Comparison of ENCODE assay signal across 22 cellular contexts in genomic region chr10:109831846-109832245, GRCh38.
DNase-seq lines count a peak whose midpoint lies in the region; TF ChIP-seq lines count a peak whose summit lies in the region.
"Had no signal": no experiment of that assay in that cellular context is flagged by ENCODE, and none has a peak within 500 bp of the region (broad histone marks: within the 10 kb centered on the region; RNA-seq: fewer than 3 reads in every experiment).

No MANE protein-coding gene starts in this region.

- H3K36me3 Mint-ChIP-seq in nephron progenitor cell (ENCODE audit: low read depth) (no peaks in the 10 kb centered on the region), glutamatergic neuron (ENCODE audit: unreplicated experiment) (no peaks in the 10 kb centered on the region)
- H3K36me3 Mint-ChIP-seq: CD14-positive monocyte had no signal

- H3K27me3 ChIP-seq in WERI-Rb-1 (ENCODE audit: insufficient read depth, low read depth, severe bottlenecking): no peaks in the 10 kb centered on the region
- H3K27me3 ChIP-seq: BE2C; BLaER1 treated with 17β-estradiol and CSF1 and Interleukin-3, amounts not matched to agents 10 nM and 100 nM had no signal

- no peaks in the 10 kb centered on the region for H3K9me3 ChIP-seq in WERI-Rb-1 (ENCODE audit: severe bottlenecking)
- H3K9me3 ChIP-seq: A549, BE2C had no signal

- H3K27me3 Mint-ChIP-seq in nephron progenitor cell (ENCODE audit: low read depth, poor library complexity): peaks cover 4% of the 10 kb centered on the region
- H3K27me3 Mint-ChIP-seq in glutamatergic neuron (ENCODE audit: unreplicated experiment): no peaks in the 10 kb centered on the region

- no peak overlapping the region for H3K4me3 ChIP-seq in WERI-Rb-1 (ENCODE audit: low read depth, low read length)
- H3K4me3 ChIP-seq: A549; BLaER1 treated with 17β-estradiol and CSF1 and Interleukin-3, amounts not matched to agents 10 nM and 100 nM; GM12878; GM23248 had no signal

- H3K27ac Mint-ChIP-seq in nephron progenitor cell (peak overlapping the region; percentile 58), glutamatergic neuron (ENCODE audit: unreplicated experiment) (no peak overlapping the region)
- H3K27ac Mint-ChIP-seq: CD14-positive monocyte; CD4-positive, alpha-beta T cell; CD8-positive, alpha-beta memory T cell had no signal

- H3K9me3 Mint-ChIP-seq in nephron progenitor cell (peaks cover 20% of the 10 kb centered on the region), glutamatergic neuron (ENCODE audit: unreplicated experiment) (no peaks in the 10 kb centered on the region)

- no peaks in the 10 kb centered on the region for H3K36me3 ChIP-seq in WERI-Rb-1
- H3K36me3 ChIP-seq: BE2C; BLaER1 treated with 17β-estradiol and CSF1 and Interleukin-3, amounts not matched to agents 10 nM and 100 nM had no signal

- no peak overlapping the region for H3K4me3 Mint-ChIP-seq in nephron progenitor cell
- H3K4me3 Mint-ChIP-seq in glutamatergic neuron (ENCODE audit: unreplicated experiment): no peak overlapping the region
- H3K4me3 Mint-ChIP-seq: CD14-positive monocyte; CD4-positive, alpha-beta T cell; CD8-positive, alpha-beta memory T cell had no signal

- DNase-seq in DMS53 treated with DMSO at 0.1 percent for 48 hours (lab: John Stamatoyannopoulos, UW; ENCODE audit: unreplicated experiment) (peak; percentile 25), WERI-Rb-1 (peak; percentile 23), nephron progenitor cell (no peak), glutamatergic neuron (no peak), NCI-H146 treated with DMSO at 0.1 percent for 48 hours (lab: John Stamatoyannopoulos, UW; ENCODE audit: unreplicated experiment) (no peak), islet precursor cell (no peak), nucleus accumbens (lab: John Stamatoyannopoulos, UW) (no peak)
- DNase-seq: 8988T; ACHN; AML-193; BE2C; CD4-positive, alpha-beta T cell; CD8-positive, alpha-beta memory T cell; DMS 273 treated with DMSO at 0.1 percent for 48 hours; DND-41; GM23248; H7; HCEC 1CT had no signal

- H3K27ac ChIP-seq in WERI-Rb-1: no peak overlapping the region
- H3K27ac ChIP-seq: A549; BLaER1 treated with 17β-estradiol and CSF1 and Interleukin-3, amounts not matched to agents 10 nM and 100 nM; GM23248 had no signal

- H3K4me1 Mint-ChIP-seq in nephron progenitor cell (no peaks in the 10 kb centered on the region), glutamatergic neuron (ENCODE audit: low read depth, unreplicated experiment) (no peaks in the 10 kb centered on the region)
- H3K4me1 Mint-ChIP-seq: CD14-positive monocyte; CD8-positive, alpha-beta memory T cell had no signal

- TF ChIP-seq CTCF in WERI-Rb-1 (IDR thresholded peaks at IDR 0.05; ENCODE audit: low read depth, low read length) (no peak), nephron progenitor cell (IDR thresholded peaks at IDR 0.05) (no peak), glutamatergic neuron (IDR thresholded peaks at IDR 0.05; ENCODE audit: partially characterized antibody, unreplicated experiment) (no peak)

Comparison
In these comparisons a context has a peak if more than half of its experiments do, and no peak if none do; other contexts are left out.
1. DNase-seq: peak in DMS53 treated with DMSO at 0.1 percent for 48 hours (single experiment) and WERI-Rb-1 (single experiment); none in nephron progenitor cell (single experiment), glutamatergic neuron (single experiment), NCI-H146 treated with DMSO at 0.1 percent for 48 hours (single experiment), islet precursor cell (single experiment) and nucleus accumbens (0 of 56).